34 cellular contexts compared by ENCODE assay signal in genomic region chr16:87922250-87922871, GRCh38. TPM values are rescaled to one million over a fixed set of nuclear protein-coding genes. Genes with fewer than 3 reads are reported as not detected.
DNase-seq lines count a peak whose midpoint lies in the region; ATAC-seq, FAIRE-seq and TF ChIP-seq lines count a peak whose summit lies in the region.
"Had no signal": no experiment of that assay in that cellular context is flagged by ENCODE, and none has a peak within 500 bp of the region (broad histone marks: within the 10 kb centered on the region; RNA-seq: fewer than 3 reads in every experiment).

No MANE protein-coding gene starts in this region.

- H3K4me2 ChIP-seq in BLaER1 treated with 17β-estradiol and CSF1 and Interleukin-3, amounts not matched to agents 10 nM and 100 nM = peak overlapping the region in 9 of 11 experiments; percentile 21 to 72 (median 63); a peak in 15 of 22 replicates
- H3K4me2 ChIP-seq: neural progenitor cell had no signal

- H3K36me3 ChIP-seq in BLaER1 treated with 17β-estradiol and CSF1 and Interleukin-3, amounts not matched to agents 10 nM and 100 nM = no peaks in the 10 kb centered on the region
- peaks cover 3 to 30% (median 11%) of the 10 kb centered on the region in 4 donors for H3K36me3 ChIP-seq in liver (ENCODE audit: control insufficient read depth in 4 of 4, insufficient read depth in 3 of 4, low read depth in 1 of 4, low read length in 3 of 4)
- H3K36me3 ChIP-seq: neural progenitor cell, sigmoid colon, vagina had no signal

- POLR2A ChIA-PET in activated CD8-positive, alpha-beta T cell treated with anti-CD3 and anti-CD28 coated beads, Interleukin-2, amount 10 ng/mL, durations not matched to agents 7 days and 5 days (lab: Charles Lee) = no interaction called here

- TF ChIP-seq CTCF in choroid plexus epithelial cell (conservative IDR thresholded peaks at IDR 0.05; ENCODE audit: low read depth, low read length) (no peak), liver (IDR thresholded peaks at IDR 0.05; ENCODE audit: low read depth, low read length, missing input control) (no peak)

- DNase-seq in M059J (ENCODE audit: low read depth) (peak; percentile 37), choroid plexus epithelial cell (ENCODE audit: low read depth) (peak; percentile 38), GM12892 (ENCODE audit: insufficient read length) (no peak), NCI-H446 treated with DMSO at 0.1 percent for 48 hours (lab: John Stamatoyannopoulos, UW) (no peak)
- no peak for DNase-seq in stimulated activated naive CD4-positive, alpha-beta T cell (lab: John Stamatoyannopoulos, UW)
- no peak for DNase-seq in activated CD8-positive, alpha-beta T cell treated with anti-CD3 and anti-CD28 coated beads, Interleukin-2, amount 10 ng/mL, durations not matched to agents 7 days and 5 days
- DNase-seq: activated CD4-positive, alpha-beta T cell treated with anti-CD3 and anti-CD28 coated beads for 4 hours; activated naive CD8-positive, alpha-beta T cell treated with anti-CD3 and anti-CD28 coated beads, Interleukin-2, amount 50 U/mL, for 24 hours; activated T-cell treated with anti-CD3 and anti-CD28 coated beads, Interleukin-2, amount 50 U/mL, for 1 hour; Calu3; DMS79 treated with DMSO at 0.1 percent for 48 hours; GF-D8; kidney glomerular epithelial cell; NCI-H1694 treated with DMSO at 0.1 percent for 48 hours; NCI-H226; NCI-H748 treated with DMSO at 0.1 percent for 48 hours; sigmoid colon; stimulated activated CD4-positive, alpha-beta T cell treated with anti-CD3 and anti-CD28 coated beads, Interleukin-4, amount 100 ng/mL, for 4 hours; stimulated activated naive B cell treated with anti-CD40 and anti-IgM and Interleukin-4, amounts not matched to agents 10 μg/mL and 1 μg/mL and 100 μg/mL, for 72 hours; T-helper 9 cell had no signal

- TF ChIP-seq RAD21 in liver (IDR thresholded peaks at IDR 0.05) = peak in 1 of 2 donors; percentile 35

- H3K36me3 Mint-ChIP-seq in activated CD8-positive, alpha-beta T cell treated with anti-CD3 and anti-CD28 coated beads, Interleukin-2, amount 10 ng/mL, durations not matched to agents 7 days and 5 days (ENCODE audit: low read depth) = no peaks in the 10 kb centered on the region
- H3K36me3 Mint-ChIP-seq: CD14-positive monocyte; memory B cell; neural progenitor cell; stimulated activated naive B cell treated with anti-CD40 and anti-IgM and Interleukin-4, amounts not matched to agents 10 μg/mL and 1 μg/mL and 100 μg/mL, for 72 hours had no signal

- no peak overlapping the region for H3K27ac Mint-ChIP-seq in activated CD8-positive, alpha-beta T cell treated with anti-CD3 and anti-CD28 coated beads, Interleukin-2, amount 10 ng/mL, durations not matched to agents 7 days and 5 days
- H3K27ac Mint-ChIP-seq: activated naive CD8-positive, alpha-beta T cell treated with anti-CD3 and anti-CD28 coated beads, Interleukin-2, amount 50 U/mL, for 24 hours; memory B cell; neural progenitor cell; progenitor cell of endocrine pancreas; stimulated activated naive B cell treated with anti-CD40 and anti-IgM and Interleukin-4, amounts not matched to agents 10 μg/mL and 1 μg/mL and 100 μg/mL, for 72 hours had no signal

- H3K27me3 ChIP-seq in BLaER1 treated with 17β-estradiol and CSF1 and Interleukin-3, amounts not matched to agents 10 nM and 100 nM = peaks cover 0 to 42% (median 19%) of the 10 kb centered on the region in 11 experiments; a peak in 16 of 22 replicates
- no peaks in the 10 kb centered on the region for H3K27me3 ChIP-seq in liver (ENCODE audit: control insufficient read depth in 4 of 4, insufficient read depth in 4 of 4, low read length in 3 of 4)
- H3K27me3 ChIP-seq: neural progenitor cell, vagina had no signal

- no peaks in the 10 kb centered on the region for H3K9me3 Mint-ChIP-seq in activated CD8-positive, alpha-beta T cell treated with anti-CD3 and anti-CD28 coated beads, Interleukin-2, amount 10 ng/mL, durations not matched to agents 7 days and 5 days (ENCODE audit: insufficient read depth)
- H3K9me3 Mint-ChIP-seq: activated naive CD8-positive, alpha-beta T cell treated with anti-CD3 and anti-CD28 coated beads, Interleukin-2, amount 50 U/mL, for 24 hours; CD14-positive monocyte; memory B cell; neural progenitor cell; stimulated activated naive B cell treated with anti-CD40 and anti-IgM and Interleukin-4, amounts not matched to agents 10 μg/mL and 1 μg/mL and 100 μg/mL, for 72 hours had no signal

- H3K4me3 ChIP-seq in BLaER1 treated with 17β-estradiol and CSF1 and Interleukin-3, amounts not matched to agents 10 nM and 100 nM = no peak overlapping the region
- H3K4me3 ChIP-seq in choroid plexus epithelial cell (ENCODE audit: low read depth, low read length) = no peak overlapping the region
- no peak overlapping the region for H3K4me3 ChIP-seq in liver (ENCODE audit: low read depth in 1 of 3, low read length in 3 of 3)
- H3K4me3 ChIP-seq: neural progenitor cell, sigmoid colon, vagina had no signal

- 38% methylated on average over 14 of the region's 14 CpGs for WGBS in liver

- peaks cover 21% of the 10 kb centered on the region for H3K27me3 Mint-ChIP-seq in activated CD8-positive, alpha-beta T cell treated with anti-CD3 and anti-CD28 coated beads, Interleukin-2, amount 10 ng/mL, durations not matched to agents 7 days and 5 days (ENCODE audit: low read depth)

- no peaks in the 10 kb centered on the region for H3K9me3 ChIP-seq in BLaER1 treated with 17β-estradiol and CSF1 and Interleukin-3, amounts not matched to agents 10 nM and 100 nM (replicated peaks in 1 of 11)
- no peaks in the 10 kb centered on the region for H3K9me3 ChIP-seq in liver (ENCODE audit: control insufficient read depth in 4 of 4, low read length in 3 of 4)
- H3K9me3 ChIP-seq: sigmoid colon, vagina had no signal

- H3K4me1 ChIP-seq in BLaER1 treated with 17β-estradiol and CSF1 and Interleukin-3, amounts not matched to agents 10 nM and 100 nM = peaks cover 30 to 68% (median 53%) of the 10 kb centered on the region in 10 experiments
- H3K4me1 ChIP-seq in liver (ENCODE audit: control insufficient read depth in 4 of 4, insufficient read depth in 4 of 4, low read length in 3 of 4) = peaks cover 9 to 35% (median 23%) of the 10 kb centered on the region in 4 donors
- H3K4me1 ChIP-seq: sigmoid colon had no signal

- no peak for FAIRE-seq in GM12892 (lab: Jason Lieb, UNC)
- FAIRE-seq: endothelial cell of umbilical vein had no signal

- no peak for TF ChIP-seq POLR2A in GM12892 (IDR thresholded peaks at IDR 0.05; ENCODE audit: low read depth, low read length)

- no peak for ATAC-seq in activated CD8-positive, alpha-beta T cell treated with anti-CD3 and anti-CD28 coated beads, Interleukin-2, amount 10 ng/mL, durations not matched to agents 7 days and 5 days
- ATAC-seq: activated naive CD8-positive, alpha-beta T cell treated with anti-CD3 and anti-CD28 coated beads, Interleukin-2, amount 50 U/mL, for 24 hours; stimulated activated naive B cell treated with anti-CD40 and anti-IgM and Interleukin-4, amounts not matched to agents 10 μg/mL and 1 μg/mL and 100 μg/mL, for 72 hours had no signal

- H3K4me3 Mint-ChIP-seq in activated CD8-positive, alpha-beta T cell treated with anti-CD3 and anti-CD28 coated beads, Interleukin-2, amount 10 ng/mL, durations not matched to agents 7 days and 5 days = no peak overlapping the region
- H3K4me3 Mint-ChIP-seq: activated naive CD8-positive, alpha-beta T cell treated with anti-CD3 and anti-CD28 coated beads, Interleukin-2, amount 50 U/mL, for 24 hours; CD14-positive monocyte; memory B cell; neural progenitor cell; stimulated activated naive B cell treated with anti-CD40 and anti-IgM and Interleukin-4, amounts not matched to agents 10 μg/mL and 1 μg/mL and 100 μg/mL, for 72 hours had no signal

- peaks cover 7% of the 10 kb centered on the region for H3K4me1 Mint-ChIP-seq in activated CD8-positive, alpha-beta T cell treated with anti-CD3 and anti-CD28 coated beads, Interleukin-2, amount 10 ng/mL, durations not matched to agents 7 days and 5 days (ENCODE audit: low read depth)

- peaks cover 0 to 8% (median 0%) of the 10 kb centered on the region in 11 experiments; a peak in 5 of 22 replicates for H4K20me1 ChIP-seq in BLaER1 treated with 17β-estradiol and CSF1 and Interleukin-3, amounts not matched to agents 10 nM and 100 nM

- no peak overlapping the region for H3K27ac ChIP-seq in BLaER1 treated with 17β-estradiol and CSF1 and Interleukin-3, amounts not matched to agents 10 nM and 100 nM
- peak overlapping the region in 1 of 2 donors; percentile 21 for H3K27ac ChIP-seq in liver (ENCODE audit: low read depth in 1 of 2, low read length in 2 of 2)
- H3K27ac ChIP-seq: neural progenitor cell, RWPE1, sigmoid colon, vagina, VCaP had no signal

- no peak overlapping the region for H3K9ac ChIP-seq in BLaER1 treated with 17β-estradiol and CSF1 and Interleukin-3, amounts not matched to agents 10 nM and 100 nM
- no peak overlapping the region for H3K9ac ChIP-seq in liver (ENCODE audit: low read depth in 1 of 2, low read length in 2 of 2)
- H3K9ac ChIP-seq: neural progenitor cell had no signal

- CTCF ChIA-PET in activated CD8-positive, alpha-beta T cell treated with anti-CD3 and anti-CD28 coated beads, Interleukin-2, amount 10 ng/mL, durations not matched to agents 7 days and 5 days (lab: Charles Lee) = no interaction called here

TF ChIP-seq in liver, 16 proteins besides CTCF, POLR2A, EP300 and RAD21 (continues in another document):
- TF ChIP-seq EGR1 (IDR thresholded peaks at IDR 0.05; ENCODE audit: low read depth in 2 of 2) (no peak), HNF4G (IDR thresholded peaks at IDR 0.05) (no peak), TAF1 (conservative IDR thresholded peaks at IDR 0.05) (no peak), GABPA (IDR thresholded peaks at IDR 0.05 in 1 of 2, conservative IDR thresholded peaks at IDR 0.05 in 1 of 2) (no peak), FOXA1 (IDR thresholded peaks at IDR 0.05) (no peak), RXRA (IDR thresholded peaks at IDR 0.05) (peak; percentile 74 to 79), HNF4A (conservative IDR thresholded peaks at IDR 0.05) (peak; percentile 56 to 67)

RNA-seq across cellular contexts. Expression of gene CA5A, which starts 14.0 kb away (rescaled TPM):
- total RNA-seq in M059J (2014; rRNA removed; shearing (Covaris generic)) = not detected in 2 replicates
- 10 to 100 TPM; 12.3 to 66.8 TPM for total RNA-seq in liver
- 10 to 100 TPM; 33.5 to 33.8 TPM for polyA plus RNA-seq in liver
- total RNA-seq in activated CD8-positive, alpha-beta T cell treated with anti-CD3 and anti-CD28 coated beads, Interleukin-2, amount 10 ng/mL, durations not matched to agents 7 days and 5 days = not detected
- polyA plus RNA-seq in GM12892 (2012; ENCODE audit: missing spikeins) = not detected
- total RNA-seq: activated CD8-positive, alpha-beta memory T cell treated with anti-CD3 and anti-CD28 coated beads for 36 hours; Calu3; cerebellum; endothelial cell of umbilical vein; glomerular endothelial cell; sigmoid colon; temporal lobe; vagina had no signal
- polyA plus RNA-seq: CD14-positive monocyte, endothelial cell of umbilical vein, sigmoid colon had no signal

RNA-seq across cellular contexts. Expression of gene BANP, which starts 28.9 kb away (rescaled TPM):
- total RNA-seq in M059J (2014; rRNA removed; shearing (Covaris generic)) = 14.6 and 17.3 TPM in 2 replicates
- 10 to 100 TPM; 20.5 to 20.7 TPM for total RNA-seq in liver
- 1 to 10 TPM; 4.9 to 6.9 TPM for polyA plus RNA-seq in liver
- 10 to 100 TPM; 34.1 to 39.8 TPM for total RNA-seq in activated CD8-positive, alpha-beta T cell treated with anti-CD3 and anti-CD28 coated beads, Interleukin-2, amount 10 ng/mL, durations not matched to agents 7 days and 5 days
- 14.5 TPM for polyA plus RNA-seq in GM12892 (2012; ENCODE audit: missing spikeins)

RNA-seq across cellular contexts. Expression of gene SLC7A5, which starts 53.1 kb away (rescaled TPM):
- 22.1 and 41.7 TPM in 2 replicates for total RNA-seq in M059J (2014; rRNA removed; shearing (Covaris generic))
- 10 to 100 TPM in 1 of 2 donors, 1 to 10 TPM in 1; 7.9 to 66.0 TPM for total RNA-seq in liver
- polyA plus RNA-seq in liver = 10 to 100 TPM in 1 of 2 donors, 1 to 10 TPM in 1; 4.5 to 13.3 TPM
- total RNA-seq in activated CD8-positive, alpha-beta T cell treated with anti-CD3 and anti-CD28 coated beads, Interleukin-2, amount 10 ng/mL, durations not matched to agents 7 days and 5 days = 100 to 1,000 TPM; 114 to 118 TPM
- 17.1 TPM for polyA plus RNA-seq in GM12892 (2012; ENCODE audit: missing spikeins)

Comparison
In these comparisons a context has a peak if more than half of its experiments do, and no peak if none do; other contexts are left out.
1. DNase-seq: peak in M059J (single experiment) and choroid plexus epithelial cell (single experiment); none in stimulated activated naive CD4-positive, alpha-beta T cell (0 of 6), activated CD8-positive, alpha-beta T cell treated with anti-CD3 and anti-CD28 coated beads, Interleukin-2, amount 10 ng/mL, durations not matched to agents 7 days and 5 days (single experiment), GM12892 (single experiment) and NCI-H446 treated with DMSO at 0.1 percent for 48 hours (single experiment).
2. RNA of gene CA5A, which starts 14.0 kb away (total RNA-seq): 12.3 to 66.8 TPM in liver; not detected in M059J and not detected in activated CD8-positive, alpha-beta T cell treated with anti-CD3 and anti-CD28 coated beads, Interleukin-2, amount 10 ng/mL, durations not matched to agents 7 days and 5 days; every median in the first group is over 10 times any median in the second.